ENCODE assay signal across 2 cellular contexts in genomic region chr22:50236731-50237409, GRCh38.
TF ChIP-seq lines count a peak whose summit lies in the region.

No MANE protein-coding gene starts in this region.

TF ChIP-seq in IMR-90, 13 proteins besides CTCF, POLR2A, EP300 and RAD21:
- TF ChIP-seq NFE2L2 (IDR thresholded peaks at IDR 0.05; ENCODE audit: low read depth, low read length) = no peak
- TF ChIP-seq BHLHE40 (IDR thresholded peaks at IDR 0.05; ENCODE audit: low read depth, low read length) = no peak
- no peak for TF ChIP-seq FOS (IDR thresholded peaks at IDR 0.05; ENCODE audit: low read depth, low read length)
- no peak for TF ChIP-seq CHD1 (IDR thresholded peaks at IDR 0.05; ENCODE audit: low read depth, low read length)
- TF ChIP-seq MXI1 (IDR thresholded peaks at IDR 0.05; ENCODE audit: borderline replicate concordance, low read depth, low read length) = no peak
- TF ChIP-seq MAFK (IDR thresholded peaks at IDR 0.05; ENCODE audit: low read depth, low read length) = no peak
- no peak for TF ChIP-seq CEBPB (IDR thresholded peaks at IDR 0.05; ENCODE audit: low read depth, low read length)
- no peak for TF ChIP-seq ELK1 (IDR thresholded peaks at IDR 0.05; ENCODE audit: borderline replicate concordance, low read depth, low read length)
- TF ChIP-seq USF2 (IDR thresholded peaks at IDR 0.05; ENCODE audit: low read depth, low read length) = no peak
- TF ChIP-seq RCOR1 (IDR thresholded peaks at IDR 0.05; ENCODE audit: insufficient replicate concordance, low read length) = no peak
- TF ChIP-seq MAZ (IDR thresholded peaks at IDR 0.05; ENCODE audit: borderline replicate concordance, low read depth, low read length) = no peak
- no peak for TF ChIP-seq SMC3 (IDR thresholded peaks at IDR 0.05; ENCODE audit: low read depth, low read length)
- TF ChIP-seq RFX5 (IDR thresholded peaks at IDR 0.05; ENCODE audit: low read depth, low read length) = no peak

TF ChIP-seq in GM12878, 131 proteins besides CTCF, POLR2A, EP300 and RAD21:
- TF ChIP-seq CBFB (IDR thresholded peaks at IDR 0.05; ENCODE audit: low read depth) (no peak), RELB (IDR thresholded peaks at IDR 0.05; ENCODE audit: low read depth) (no peak), SUZ12 (IDR thresholded peaks at IDR 0.05; ENCODE audit: unreplicated experiment) (no peak), SMC3 (IDR thresholded peaks at IDR 0.05; ENCODE audit: borderline replicate concordance, low read length) (peak; percentile 38; the same call in 1 of the 2 replicates), GABPA (IDR thresholded peaks at IDR 0.05; ENCODE audit: low read depth) (no peak)
